8 cellular contexts compared by ENCODE assay signal in the genomic region with DNA sequence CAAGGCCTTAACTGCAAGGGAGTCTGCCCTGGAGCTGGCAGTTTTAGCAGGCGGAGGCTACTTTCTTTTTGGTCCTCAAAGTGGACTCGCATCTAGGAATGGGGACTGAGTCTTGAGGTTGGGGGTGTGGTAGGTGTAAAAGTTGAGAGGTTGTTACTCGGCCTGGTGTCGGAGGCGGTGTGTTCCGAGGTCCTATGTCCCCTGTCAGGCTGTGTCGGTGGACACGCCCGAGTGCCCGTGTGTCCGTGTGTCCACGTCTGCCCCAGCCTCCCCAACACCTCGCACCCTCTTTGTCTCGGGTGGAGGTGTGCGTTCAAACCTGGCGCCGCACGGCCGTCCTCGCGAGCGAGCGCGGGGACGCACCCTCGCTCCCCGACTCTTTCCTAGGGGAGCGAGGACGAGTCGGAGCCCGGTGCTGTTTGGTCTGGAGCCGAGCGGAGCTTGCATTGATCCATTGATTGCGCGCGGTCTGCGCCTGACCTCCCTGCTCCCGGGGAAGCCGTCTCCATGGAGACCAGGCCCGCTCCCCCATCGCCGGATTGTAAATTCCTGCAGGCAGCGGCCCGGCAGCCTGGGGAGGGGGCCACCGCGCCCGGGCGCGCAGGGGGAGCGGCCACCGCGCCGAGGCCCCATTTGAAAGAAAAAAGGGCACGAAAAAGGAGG. TPM values are rescaled to one million over a fixed set of nuclear protein-coding genes. Genes with fewer than 3 reads are reported as not detected.
DNase-seq lines count a peak whose midpoint lies in the region; ATAC-seq and TF ChIP-seq lines count a peak whose summit lies in the region.

No MANE protein-coding gene starts in this region.

- peak overlapping the region; percentile 46 for H3K4me3 Mint-ChIP-seq in activated CD4-positive, alpha-beta T cell treated with anti-CD3 and anti-CD28 coated beads for 36 hours
- peak overlapping the region; percentile 47 for H3K4me3 Mint-ChIP-seq in activated naive CD8-positive, alpha-beta T cell treated with anti-CD3 and anti-CD28 coated beads for 36 hours

- WGBS in testis, 2 donors = 12 to 22% methylated on average over 19 to 51 of the region's 54 CpGs

- H3K27ac ChIP-seq in testis = no peak overlapping the region

- no peaks in the 10 kb centered on the region for H3K9me3 Mint-ChIP-seq in activated CD4-positive, alpha-beta T cell treated with anti-CD3 and anti-CD28 coated beads for 36 hours (ENCODE audit: low read depth)
- no peaks in the 10 kb centered on the region for H3K9me3 Mint-ChIP-seq in activated naive CD8-positive, alpha-beta T cell treated with anti-CD3 and anti-CD28 coated beads for 36 hours

- H3K27ac Mint-ChIP-seq in activated CD4-positive, alpha-beta T cell treated with anti-CD3 and anti-CD28 coated beads for 36 hours = no peak overlapping the region
- no peak overlapping the region for H3K27ac Mint-ChIP-seq in activated naive CD8-positive, alpha-beta T cell treated with anti-CD3 and anti-CD28 coated beads for 36 hours

- no peak for TF ChIP-seq POLR2A in testis (IDR thresholded peaks at IDR 0.05)

- H3K36me3 Mint-ChIP-seq in activated CD4-positive, alpha-beta T cell treated with anti-CD3 and anti-CD28 coated beads for 36 hours (ENCODE audit: low read depth) = no peaks in the 10 kb centered on the region
- H3K36me3 Mint-ChIP-seq in activated naive CD8-positive, alpha-beta T cell treated with anti-CD3 and anti-CD28 coated beads for 36 hours = no peaks in the 10 kb centered on the region

- CTCF ChIA-PET in activated CD4-positive, alpha-beta T cell treated with anti-CD3 and anti-CD28 coated beads for 36 hours (lab: Charles Lee) = interaction anchor here (0.7 to 3.0 kb wide), 3 partner anchors 8 to 540 kb away, joined by 3 to 11 read pairs (median 3); no protein-coding TSS in a partner anchor

- intact Hi-C loops in activated CD4-positive, alpha-beta T cell treated with anti-CD3 and anti-CD28 coated beads for 36 hours (cut with DNase I, micrococcal nuclease) = no loop called here
- intact Hi-C loops in testis (cut with DNase I; ENCODE audit: low total_unique reads) = no loop called here

- peaks cover 77% of the 10 kb centered on the region for H3K27me3 ChIP-seq in kidney epithelial cell (ENCODE audit: control insufficient read depth, insufficient read depth, low read length)
- H3K27me3 ChIP-seq in testis = no peaks in the 10 kb centered on the region

- POLR2A ChIA-PET in activated CD4-positive, alpha-beta T cell treated with anti-CD3 and anti-CD28 coated beads for 36 hours (lab: Charles Lee) = no interaction called here

- no peaks in the 10 kb centered on the region for H3K36me3 ChIP-seq in kidney epithelial cell (ENCODE audit: control insufficient read depth, insufficient read depth, low read length)
- H3K36me3 ChIP-seq in testis (ENCODE audit: low read depth, missing control alignments) = no peaks in the 10 kb centered on the region

- peaks cover 21% of the 10 kb centered on the region for H3K4me1 ChIP-seq in testis

- peak overlapping the region; percentile 43 for H3K4me3 ChIP-seq in kidney epithelial cell (ENCODE audit: low read depth, low read length)
- peak overlapping the region; percentile 53 to 57 for H3K4me3 ChIP-seq in testis

- peaks cover 6% of the 10 kb centered on the region for H3K4me1 Mint-ChIP-seq in activated CD4-positive, alpha-beta T cell treated with anti-CD3 and anti-CD28 coated beads for 36 hours
- no peaks in the 10 kb centered on the region for H3K4me1 Mint-ChIP-seq in activated naive CD8-positive, alpha-beta T cell treated with anti-CD3 and anti-CD28 coated beads for 36 hours

- peak; percentile 27 for ATAC-seq in activated CD4-positive, alpha-beta T cell treated with anti-CD3 and anti-CD28 coated beads for 36 hours

- TF ChIP-seq CTCF in kidney epithelial cell (IDR thresholded peaks at IDR 0.05; ENCODE audit: insufficient read depth, low read length, poor library complexity, severe bottlenecking) = no peak
- no peak for TF ChIP-seq CTCF in testis (IDR thresholded peaks at IDR 0.05)

- H3K9me3 ChIP-seq in testis = no peaks in the 10 kb centered on the region

- H3K27me3 Mint-ChIP-seq in activated CD4-positive, alpha-beta T cell treated with anti-CD3 and anti-CD28 coated beads for 36 hours = peaks cover 61% of the 10 kb centered on the region
- peaks cover 79% of the 10 kb centered on the region for H3K27me3 Mint-ChIP-seq in activated naive CD8-positive, alpha-beta T cell treated with anti-CD3 and anti-CD28 coated beads for 36 hours

- DNase-seq in activated CD4-positive, alpha-beta T cell treated with anti-CD3 and anti-CD28 coated beads for 36 hours = no peak
- no peak for DNase-seq in activated CD4-positive, alpha-beta T cell treated with anti-CD3 and anti-CD28 coated beads, Interleukin-2, amount 50 U/mL, for 1 hour
- DNase-seq in activated naive CD8-positive, alpha-beta T cell treated with anti-CD3 and anti-CD28 coated beads for 36 hours = no peak
- DNase-seq in kidney epithelial cell (ENCODE audit: low read depth) = no peak
- peak; percentile 45 for DNase-seq in testis
- DNase-seq in central memory CD4-positive, alpha-beta T cell = no peak
- no peak for DNase-seq in globus pallidus (ENCODE audit: low spot score)
- DNase-seq in 8988T = no peak

RNA-seq across cellular contexts. Expression of a gene that starts 0.5 kb away (rescaled TPM):
- not detected for total RNA-seq in activated CD4-positive, alpha-beta T cell treated with anti-CD3 and anti-CD28 coated beads for 36 hours
- total RNA-seq in activated naive CD8-positive, alpha-beta T cell treated with anti-CD3 and anti-CD28 coated beads for 36 hours = not detected
- 1.4 and 1.8 TPM in 2 replicates for total RNA-seq in kidney epithelial cell
- 1 to 10 TPM; 1.7 to 2.0 TPM for total RNA-seq in testis
- polyA plus RNA-seq in testis (ENCODE audit: insufficient read depth, low read depth, low replicate concordance) = 2.2 TPM

RNA-seq across cellular contexts. Expression of a gene that starts 46.2 kb away (rescaled TPM):
- total RNA-seq in activated CD4-positive, alpha-beta T cell treated with anti-CD3 and anti-CD28 coated beads for 36 hours = 10 to 100 TPM; 35.2 to 40.1 TPM
- 10 to 100 TPM; 25.7 to 26.1 TPM for total RNA-seq in activated naive CD8-positive, alpha-beta T cell treated with anti-CD3 and anti-CD28 coated beads for 36 hours
- total RNA-seq in kidney epithelial cell (21.2 and 23.6 TPM in 2 replicates), testis (10 to 100 TPM; 81.3 to 97.3 TPM)
- polyA plus RNA-seq in testis (ENCODE audit: insufficient read depth, low read depth, low replicate concordance) = 76.9 TPM
